ENCODE assay signal across 19 cellular contexts in genomic region chr5:175597718-175598117, GRCh38.
DNase-seq lines count a peak whose midpoint lies in the region; ATAC-seq and TF ChIP-seq lines count a peak whose summit lies in the region.
"Had no signal": no experiment of that assay in that cellular context is flagged by ENCODE, and none has a peak within 500 bp of the region (broad histone marks: within the 10 kb centered on the region; RNA-seq: fewer than 3 reads in every experiment).

No MANE protein-coding gene starts in this region.

- H3K36me3 Mint-ChIP-seq in GM23338 (ENCODE audit: low read depth): 0 out of 3 replicates have a peak, but pooled peaks cover 4% of the 10 kb centered on the region
- H3K36me3 Mint-ChIP-seq in WTC11: no peaks in the 10 kb centered on the region

- H3K9me3 ChIP-seq in right atrium auricular region: no peaks in the 10 kb centered on the region

- DNase-seq in COLO668 (lab: John Stamatoyannopoulos, UW; ENCODE audit: unreplicated experiment): peak; percentile 3
- DNase-seq in GM23338 (ENCODE audit: low spot score): no peak
- DNase-seq in WTC11 (ENCODE audit: low spot score): no peak
- DNase-seq in right atrium auricular region (ENCODE audit: low spot score): no peak
- no peak for DNase-seq in GM20000 (ENCODE audit: low spot score)
- no peak for DNase-seq in SW480 (ENCODE audit: low spot score)
- DNase-seq in NCI-H2029 (lab: John Stamatoyannopoulos, UW): no peak
- DNase-seq: AML-193; DMS79 treated with DMSO at 0.1 percent for 48 hours; HCEC 1CT; KG1; NCI-H146; NCI-H2081 treated with DMSO at 0.1 percent for 48 hours; NCI-H524 treated with DMSO at 0.1 percent for 48 hours; NK-92 treated with Interleukin-12 subunit alpha and Interleukin-12 subunit beta, amount 100 ng/mL, for 24 hours; OCI-M1; RPMI8226 had no signal

- H3K4me1 Mint-ChIP-seq in GM23338: peaks cover 15% of the 10 kb centered on the region; the same call in 2 of the 3 replicates
- H3K4me1 Mint-ChIP-seq in WTC11: peaks cover 31% of the 10 kb centered on the region

- H4K20me1 ChIP-seq in GM23338 (replicated peaks; ENCODE audit: insufficient read depth): no peaks in the 10 kb centered on the region

- CTCF ChIA-PET in WTC11 (lab: Charles Lee): interaction anchor here (0.6 to 1.0 kb wide), 2 partner anchors 17 to 41 kb away, joined by 3 read pairs; no protein-coding TSS in a partner anchor

- H3K9me3 Mint-ChIP-seq in GM23338: peaks cover 7% of the 10 kb centered on the region; the same call in 2 of the 3 replicates
- H3K9me3 Mint-ChIP-seq in WTC11: peaks cover 7% of the 10 kb centered on the region; the same call in 1 of the 2 replicates

- peaks cover 4% of the 10 kb centered on the region; the same call in 1 of the 2 replicates for H3K4me1 ChIP-seq in GM23338 (ENCODE audit: insufficient read depth)
- peaks cover 0 to 12% of the 10 kb centered on the region in 2 donors for H3K4me1 ChIP-seq in right atrium auricular region

- H3K27ac ChIP-seq in GM23338 (ENCODE audit: low read depth) (no peak overlapping the region), right atrium auricular region (peak overlapping the region; percentile 58 to 88)

- no peak for TF ChIP-seq CTCF in GM23338 (conservative IDR thresholded peaks at IDR 0.05; ENCODE audit: low read depth in 2 of 2)
- no peak for TF ChIP-seq CTCF in WTC11 (IDR thresholded peaks at IDR 0.05)
- no peak for TF ChIP-seq CTCF in right atrium auricular region (IDR thresholded peaks at IDR 0.05)
- no peak for TF ChIP-seq CTCF in GM20000 (IDR thresholded peaks at IDR 0.05; ENCODE audit: extremely low read depth, missing control alignments)

- no peaks in the 10 kb centered on the region for H3K36me3 ChIP-seq in GM23338 (ENCODE audit: insufficient read depth)
- H3K36me3 ChIP-seq in right atrium auricular region: no peaks in the 10 kb centered on the region

- POLR2A ChIA-PET in WTC11 (lab: Charles Lee): no interaction called here

- peaks cover 3% of the 10 kb centered on the region for H3K27me3 Mint-ChIP-seq in GM23338 (ENCODE audit: insufficient read depth, low read depth, poor library complexity)
- peaks cover 5% of the 10 kb centered on the region; the same call in 1 of the 2 replicates for H3K27me3 Mint-ChIP-seq in WTC11 (ENCODE audit: low read depth)

- H3K27ac Mint-ChIP-seq in GM23338 (no peak overlapping the region), WTC11 (no peak overlapping the region; the same call in 1 of the 2 replicates)

- no peaks in the 10 kb centered on the region for H3F3A ChIP-seq in GM23338 (replicated peaks; ENCODE audit: low read depth)

- H3K4me3 ChIP-seq in GM23338: no peak overlapping the region
- no peak overlapping the region for H3K4me3 ChIP-seq in right atrium auricular region

- H3K79me2 ChIP-seq in GM23338 (replicated peaks; ENCODE audit: insufficient read depth): no peaks in the 10 kb centered on the region

- peak overlapping the region; percentile 66; the same call in 1 of the 2 replicates for H2AFZ ChIP-seq in GM23338

- no peak overlapping the region for H3K4me2 ChIP-seq in GM23338

- no peaks in the 10 kb centered on the region for H3K27me3 ChIP-seq in GM23338 (ENCODE audit: insufficient read depth)
- no peaks in the 10 kb centered on the region for H3K27me3 ChIP-seq in right atrium auricular region

- H3K4me3 Mint-ChIP-seq in GM23338 (no peak overlapping the region), WTC11 (no peak overlapping the region)
- H3K4me3 Mint-ChIP-seq: CD14-positive monocyte had no signal

- ATAC-seq in GM23338 (peak; percentile 67), WTC11 (peak; percentile 58), GM18858 (IDR thresholded peaks at IDR 0.05; ENCODE audit: unreplicated experiment) (no peak)

- 0 out of 2 replicates have a peak, but pooled peaks cover 4% of the 10 kb centered on the region for H3K9me2 ChIP-seq in GM23338 (ENCODE audit: insufficient read depth)

TF ChIP-seq in GM23338, 12 proteins besides CTCF, POLR2A, EP300 and RAD21 (continues in another document):
- no peak for TF ChIP-seq ZNF114 (CRISPR knock-in tag; IDR thresholded peaks at IDR 0.05)

TF ChIP-seq in WTC11, 78 proteins besides CTCF, POLR2A, EP300 and RAD21:
- no peak for TF ChIP-seq TEAD4 (CRISPR knock-in tag; IDR thresholded peaks at IDR 0.05)
- no peak for TF ChIP-seq ATF1 (CRISPR knock-in tag; IDR thresholded peaks at IDR 0.05)
